ENCODE assay signal across 17 cellular contexts in genomic region chr1:229309684-229310083, GRCh38.
"Had no signal": no experiment of that assay in that cellular context is flagged by ENCODE, and none has a peak within 500 bp of the region (broad histone marks: within the 10 kb centered on the region; RNA-seq: fewer than 3 reads in every experiment).

No MANE protein-coding gene starts in this region.

- DNase-seq: KBM-7; MV-4-11; NCI-H1048; NCI-H1105; NCI-H1417; NCI-H1436 treated with DMSO at 0.1 percent for 48 hours; NCI-H1694; NCI-H187 treated with DMSO at 0.1 percent for 48 hours; NCI-H2029 treated with DMSO at 0.1 percent for 48 hours; NCI-H2171 treated with DMSO at 0.1 percent for 48 hours; NCI-H345; NCI-H446 treated with DMSO at 0.1 percent for 48 hours; NCI-H510A treated with DMSO at 0.1 percent for 48 hours; NCI-H526; NK-92 treated with Interleukin-12 subunit alpha and Interleukin-12 subunit beta, amount 100 ng/mL, for 24 hours; RPMI8226; SIG-M5 had no signal
